In the genomic region with DNA sequence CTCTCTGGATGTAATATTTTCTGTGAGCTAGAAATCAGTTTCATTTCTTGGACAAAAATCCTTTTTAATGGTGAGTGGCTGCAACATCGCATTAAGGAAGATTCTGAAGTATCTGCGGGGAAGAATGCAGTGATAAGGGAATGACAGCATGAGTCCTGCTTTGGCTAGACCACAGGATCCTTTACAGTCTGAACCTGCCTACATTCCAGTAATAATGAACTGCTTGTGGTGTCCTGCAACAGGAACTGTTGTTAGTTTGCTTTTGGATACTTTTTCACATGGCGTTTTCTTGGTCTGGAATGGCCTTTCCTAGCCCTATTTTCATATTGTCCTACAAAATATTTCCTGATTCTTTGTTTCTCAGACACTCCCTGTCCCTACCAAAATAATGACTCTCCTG, we compare ENCODE assay signal across 18 cellular contexts. TPM values are rescaled to one million over a fixed set of nuclear protein-coding genes. Genes with fewer than 3 reads are reported as not detected.
DNase-seq lines count a peak whose midpoint lies in the region; ATAC-seq, FAIRE-seq and TF ChIP-seq lines count a peak whose summit lies in the region.
"Had no signal": no experiment of that assay in that cellular context is flagged by ENCODE, and none has a peak within 500 bp of the region (broad histone marks: within the 10 kb centered on the region; RNA-seq: fewer than 3 reads in every experiment).

No MANE protein-coding gene starts in this region.

- ATAC-seq in HG03442 (IDR thresholded peaks at IDR 0.05; ENCODE audit: unreplicated experiment): no peak
- ATAC-seq: mucosa of descending colon; stimulated activated naive B cell treated with anti-CD40 and anti-IgM and Interleukin-4, amounts not matched to agents 10 μg/mL and 1 μg/mL and 100 μg/mL, for 72 hours had no signal

- peak; percentile 79 for FAIRE-seq in H54 (lab: Jason Lieb, UNC)
- FAIRE-seq: colon, islet of Langerhans had no signal

- H3K9me3 ChIP-seq in ascending aorta: no peaks in the 10 kb centered on the region
- H3K9me3 ChIP-seq: mucosa of descending colon had no signal

- H3K9me3 Mint-ChIP-seq in activated CD4-positive, alpha-beta memory T cell treated with anti-CD3 and anti-CD28 coated beads for 36 hours: no peaks in the 10 kb centered on the region
- no peaks in the 10 kb centered on the region for H3K9me3 Mint-ChIP-seq in activated CD4-positive, alpha-beta memory T cell treated with anti-CD3 and anti-CD28 coated beads, Interleukin-2, amount 10 ng/mL, durations not matched to agents 7 days and 5 days
- H3K9me3 Mint-ChIP-seq in mesothelial cell of epicardium: no peaks in the 10 kb centered on the region
- H3K9me3 Mint-ChIP-seq: activated naive CD8-positive, alpha-beta T cell treated with anti-CD3 and anti-CD28 coated beads, Interleukin-2, amount 10 ng/mL, durations not matched to agents 7 days and 5 days; stimulated activated naive B cell treated with anti-CD40 and anti-IgM and Interleukin-4, amounts not matched to agents 10 μg/mL and 1 μg/mL and 100 μg/mL, for 72 hours had no signal

- no peak for TF ChIP-seq POLR2A in H54 (IDR thresholded peaks at IDR 0.05; ENCODE audit: low read depth, low read length)

- H3K4me3 ChIP-seq in brain microvascular endothelial cell (ENCODE audit: low read depth, low read length): no peak overlapping the region
- H3K4me3 ChIP-seq in ascending aorta: no peak overlapping the region
- H3K4me3 ChIP-seq: mucosa of descending colon had no signal

- H3K4me1 Mint-ChIP-seq in activated CD4-positive, alpha-beta memory T cell treated with anti-CD3 and anti-CD28 coated beads for 36 hours (ENCODE audit: low read depth): peaks cover 45% of the 10 kb centered on the region
- H3K4me1 Mint-ChIP-seq in activated CD4-positive, alpha-beta memory T cell treated with anti-CD3 and anti-CD28 coated beads, Interleukin-2, amount 10 ng/mL, durations not matched to agents 7 days and 5 days: peaks cover 48% of the 10 kb centered on the region
- H3K4me1 Mint-ChIP-seq in mesothelial cell of epicardium: peaks cover 12% of the 10 kb centered on the region

- no peak overlapping the region for H3K4me3 Mint-ChIP-seq in activated CD4-positive, alpha-beta memory T cell treated with anti-CD3 and anti-CD28 coated beads for 36 hours
- H3K4me3 Mint-ChIP-seq in activated CD4-positive, alpha-beta memory T cell treated with anti-CD3 and anti-CD28 coated beads, Interleukin-2, amount 10 ng/mL, durations not matched to agents 7 days and 5 days: no peak overlapping the region
- no peak overlapping the region for H3K4me3 Mint-ChIP-seq in mesothelial cell of epicardium
- H3K4me3 Mint-ChIP-seq: activated naive CD8-positive, alpha-beta T cell treated with anti-CD3 and anti-CD28 coated beads, Interleukin-2, amount 10 ng/mL, durations not matched to agents 7 days and 5 days; stimulated activated naive B cell treated with anti-CD40 and anti-IgM and Interleukin-4, amounts not matched to agents 10 μg/mL and 1 μg/mL and 100 μg/mL, for 72 hours had no signal

- TF ChIP-seq CTCF in brain microvascular endothelial cell (IDR thresholded peaks at IDR 0.05; ENCODE audit: low read depth, low read length, missing control alignments) (no peak), mesothelial cell of epicardium (IDR thresholded peaks at IDR 0.05; ENCODE audit: unreplicated experiment) (no peak), ascending aorta (IDR thresholded peaks at IDR 0.05) (no peak)

- intact Hi-C loops in activated CD4-positive, alpha-beta memory T cell treated with anti-CD3 and anti-CD28 coated beads for 36 hours (cut with micrococcal nuclease): no loop called here
- intact Hi-C loops in ascending aorta (cut with DNase I): no loop called here

- H3K36me3 Mint-ChIP-seq in activated CD4-positive, alpha-beta memory T cell treated with anti-CD3 and anti-CD28 coated beads for 36 hours: peaks cover 58% of the 10 kb centered on the region
- H3K36me3 Mint-ChIP-seq in activated CD4-positive, alpha-beta memory T cell treated with anti-CD3 and anti-CD28 coated beads, Interleukin-2, amount 10 ng/mL, durations not matched to agents 7 days and 5 days (ENCODE audit: low read depth): peaks cover 73% of the 10 kb centered on the region
- peaks cover 41% of the 10 kb centered on the region for H3K36me3 Mint-ChIP-seq in mesothelial cell of epicardium

- CTCF ChIA-PET in activated CD4-positive, alpha-beta memory T cell treated with anti-CD3 and anti-CD28 coated beads for 36 hours (lab: Charles Lee): interaction anchor here (0.6 kb wide), 1 partner anchor 12 kb away, joined by 3 read pairs; no protein-coding TSS in a partner anchor
- CTCF ChIA-PET in activated CD4-positive, alpha-beta memory T cell treated with anti-CD3 and anti-CD28 coated beads, Interleukin-2, amount 10 ng/mL, durations not matched to agents 7 days and 5 days (lab: Charles Lee): interaction anchor here (2.6 kb wide), 1 partner anchor 15 kb away, joined by 18 read pairs; the partner anchor contains the start of gene MDM2

- DNase-seq in activated CD4-positive, alpha-beta memory T cell treated with anti-CD3 and anti-CD28 coated beads for 36 hours: no peak
- no peak for DNase-seq in activated CD4-positive, alpha-beta memory T cell treated with anti-CD3 and anti-CD28 coated beads, Interleukin-2, amount 10 ng/mL, durations not matched to agents 7 days and 5 days
- DNase-seq in H54 (ENCODE audit: insufficient read length, low spot score) (no peak), brain microvascular endothelial cell (peak; percentile 82), mesothelial cell of epicardium (ENCODE audit: low spot score in 2 of 2, unreplicated experiment in 2 of 2) (no peak), ascending aorta (ENCODE audit: low spot score in 2 of 2) (no peak), dedifferentiated amniotic fluid mesenchymal stem cell (ENCODE audit: extremely low spot score) (no peak)
- DNase-seq: ACHN; activated naive CD8-positive, alpha-beta T cell treated with anti-CD3 and anti-CD28 coated beads, Interleukin-2, amount 10 ng/mL, durations not matched to agents 7 days and 5 days; MM.1S; mucosa of descending colon; NCI-H1694 treated with DMSO at 0.1 percent for 48 hours; NCI-H524; stimulated activated naive B cell treated with anti-CD40 and anti-IgM and Interleukin-4, amounts not matched to agents 10 μg/mL and 1 μg/mL and 100 μg/mL, for 72 hours had no signal

- H3K27me3 ChIP-seq in brain microvascular endothelial cell (replicated peaks) (no peaks in the 10 kb centered on the region), ascending aorta (no peaks in the 10 kb centered on the region)

- H3K27ac ChIP-seq in brain microvascular endothelial cell (peak overlapping the region; percentile 72), ascending aorta (no peak overlapping the region)
- H3K27ac ChIP-seq: parathyroid adenoma had no signal

- in situ Hi-C loops in brain microvascular endothelial cell (cut with HindIII; ENCODE audit: low pct_ligation_motif_present, low sequenced_read_pairs): no loop called here

- peaks cover 71% of the 10 kb centered on the region for H3K36me3 ChIP-seq in brain microvascular endothelial cell (replicated peaks)
- peaks cover 78 to 94% of the 10 kb centered on the region in 2 donors for H3K36me3 ChIP-seq in ascending aorta

- H3K4me1 ChIP-seq in ascending aorta: no peaks in the 10 kb centered on the region
- H3K4me1 ChIP-seq: parathyroid adenoma had no signal

- no peaks in the 10 kb centered on the region for H3K27me3 Mint-ChIP-seq in activated CD4-positive, alpha-beta memory T cell treated with anti-CD3 and anti-CD28 coated beads for 36 hours
- no peaks in the 10 kb centered on the region for H3K27me3 Mint-ChIP-seq in activated CD4-positive, alpha-beta memory T cell treated with anti-CD3 and anti-CD28 coated beads, Interleukin-2, amount 10 ng/mL, durations not matched to agents 7 days and 5 days
- H3K27me3 Mint-ChIP-seq in mesothelial cell of epicardium (ENCODE audit: low read depth): no peaks in the 10 kb centered on the region
- H3K27me3 Mint-ChIP-seq: activated naive CD8-positive, alpha-beta T cell treated with anti-CD3 and anti-CD28 coated beads, Interleukin-2, amount 10 ng/mL, durations not matched to agents 7 days and 5 days; stimulated activated naive B cell treated with anti-CD40 and anti-IgM and Interleukin-4, amounts not matched to agents 10 μg/mL and 1 μg/mL and 100 μg/mL, for 72 hours had no signal

- peak overlapping the region; percentile 2 for H3K27ac Mint-ChIP-seq in activated CD4-positive, alpha-beta memory T cell treated with anti-CD3 and anti-CD28 coated beads for 36 hours
- no peak overlapping the region for H3K27ac Mint-ChIP-seq in activated CD4-positive, alpha-beta memory T cell treated with anti-CD3 and anti-CD28 coated beads, Interleukin-2, amount 10 ng/mL, durations not matched to agents 7 days and 5 days
- peak overlapping the region; percentile 82 for H3K27ac Mint-ChIP-seq in mesothelial cell of epicardium
- H3K27ac Mint-ChIP-seq: activated naive CD8-positive, alpha-beta T cell treated with anti-CD3 and anti-CD28 coated beads, Interleukin-2, amount 10 ng/mL, durations not matched to agents 7 days and 5 days; stimulated activated naive B cell treated with anti-CD40 and anti-IgM and Interleukin-4, amounts not matched to agents 10 μg/mL and 1 μg/mL and 100 μg/mL, for 72 hours had no signal

- POLR2A ChIA-PET in activated CD4-positive, alpha-beta memory T cell treated with anti-CD3 and anti-CD28 coated beads for 36 hours (lab: Charles Lee): no interaction called here
- POLR2A ChIA-PET in activated CD4-positive, alpha-beta memory T cell treated with anti-CD3 and anti-CD28 coated beads, Interleukin-2, amount 10 ng/mL, durations not matched to agents 7 days and 5 days (lab: Charles Lee): interaction anchor here (1.2 kb wide), 1 partner anchor 9 kb away, joined by 4 read pairs; no protein-coding TSS in a partner anchor

RNA-seq across cellular contexts. Expression of gene MDM2, which starts 15.7 kb away (rescaled TPM):
- 100 to 1,000 TPM; 125 to 136 TPM for total RNA-seq in activated CD4-positive, alpha-beta memory T cell treated with anti-CD3 and anti-CD28 coated beads for 36 hours
- 100 to 1,000 TPM; 194 to 201 TPM for total RNA-seq in activated CD4-positive, alpha-beta memory T cell treated with anti-CD3 and anti-CD28 coated beads, Interleukin-2, amount 10 ng/mL, durations not matched to agents 7 days and 5 days
- total RNA-seq in mesothelial cell of epicardium (181 to 182 TPM (median 181 TPM) in 3 replicates), ascending aorta (24.2 TPM)
